8 cellular contexts compared by ENCODE assay signal in the genomic region with DNA sequence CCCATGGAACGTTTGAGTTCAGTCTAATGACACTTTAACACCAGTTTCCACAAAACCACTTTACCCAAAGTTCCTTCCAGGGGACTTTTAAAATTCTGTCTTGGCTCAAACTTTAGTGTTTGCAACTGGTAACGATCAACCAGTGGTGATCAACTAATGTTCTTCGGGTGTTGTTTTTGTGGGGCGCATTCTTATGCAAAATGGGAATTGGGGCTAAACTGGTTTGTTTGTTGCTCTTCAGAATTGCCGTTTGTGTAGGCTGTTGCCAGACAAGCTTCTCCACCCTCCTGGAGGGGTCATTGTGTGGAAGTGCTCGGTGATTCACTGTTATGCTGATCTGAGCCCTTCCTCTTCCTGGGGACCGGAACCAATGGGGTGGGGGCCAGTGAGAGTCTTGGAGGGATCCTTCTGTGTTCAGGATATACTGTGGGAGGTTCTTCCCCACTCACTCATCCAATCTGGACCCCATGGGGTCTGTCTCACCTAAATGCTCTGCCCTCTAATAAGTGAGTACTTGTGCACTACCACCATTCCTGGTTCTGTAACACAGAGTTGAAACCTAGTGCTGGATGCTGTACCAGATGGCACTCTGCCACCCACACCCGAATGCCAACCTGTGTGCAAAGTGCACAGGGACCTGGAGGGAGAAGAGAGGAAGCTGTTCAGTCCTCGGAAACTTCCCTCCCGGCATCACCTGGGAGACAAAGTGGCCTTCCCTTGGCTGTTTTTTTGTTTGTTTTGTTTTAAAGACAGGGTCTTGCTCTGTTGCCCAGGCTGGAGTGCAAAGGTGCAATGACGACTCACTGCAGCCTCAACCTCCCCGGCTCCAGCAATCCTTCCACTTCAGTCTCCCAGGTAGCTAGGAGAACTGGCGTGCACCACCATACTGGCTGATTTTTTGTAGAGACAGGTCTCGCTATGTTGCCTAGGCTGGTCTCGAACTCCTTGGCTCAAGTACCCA. TPM values are rescaled to one million over a fixed set of nuclear protein-coding genes. Genes with fewer than 3 reads are reported as not detected.
A peak's percentile ranks its signal among the peaks of the same experiment; 100 is the strongest.
DNase-seq lines count a peak whose midpoint lies in the region; TF ChIP-seq lines count a peak whose summit lies in the region.

No MANE protein-coding gene starts in this region.

- H3K27ac Mint-ChIP-seq in chondrocyte (ENCODE audit: unreplicated experiment), result no peak overlapping the region

- DNase-seq in AML-193 (lab: John Stamatoyannopoulos, UW), result peak; percentile 18 to 28
- DNase-seq in HT1080 (ENCODE audit: low read depth), result peak; percentile 80
- peak; percentile 17 for DNase-seq in activated T-helper 1 cell treated with Interleukin-2 at 50 U/mL for 16 hours (ENCODE audit: low read depth)
- DNase-seq in islet precursor cell, result peak; percentile 80
- peak; percentile 54 for DNase-seq in ureter (ENCODE audit: low spot score)
- no peak for DNase-seq in NCI-H748 (lab: John Stamatoyannopoulos, UW; ENCODE audit: unreplicated experiment)
- DNase-seq in cortex of kidney (lab: John Stamatoyannopoulos, UW), result no peak
- DNase-seq in chondrocyte (ENCODE audit: low spot score), result no peak

- no peaks in the 10 kb centered on the region for H3K9me3 Mint-ChIP-seq in chondrocyte (ENCODE audit: low read depth)

- peaks cover 4% of the 10 kb centered on the region for H3K36me3 Mint-ChIP-seq in chondrocyte (ENCODE audit: low read depth)

- peaks cover 27% of the 10 kb centered on the region for H3K4me1 Mint-ChIP-seq in chondrocyte (ENCODE audit: low read depth)

- no peak for TF ChIP-seq CTCF in chondrocyte (IDR thresholded peaks at IDR 0.05)

- peaks cover 34% of the 10 kb centered on the region for H3K27me3 Mint-ChIP-seq in chondrocyte (ENCODE audit: low read depth)

- no peak overlapping the region for H3K4me3 Mint-ChIP-seq in chondrocyte (ENCODE audit: unreplicated experiment)

RNA-seq across cellular contexts. Expression of gene NFE2L3, which starts 2.1 kb away (rescaled TPM):
- total RNA-seq in HT1080 (2014; rRNA removed; shearing (Covaris generic)), result 25.4 and 26.9 TPM in 2 replicates
- polyA plus RNA-seq in HT1080 (2015; cell fraction: cytosol; rRNA removed), result 55.9 and 66.2 TPM in 2 replicates
- 126 and 129 TPM in 2 replicates for polyA plus RNA-seq in HT1080 (2015; cell fraction: nucleus; rRNA removed)
- total RNA-seq in ureter, result 6.3 TPM
- total RNA-seq in chondrocyte, result 0.17 to 0.79 TPM (median 0.52 TPM) in 3 replicates

RNA-seq across cellular contexts. Expression of gene HNRNPA2B1, which starts 46.4 kb away (rescaled TPM):
- total RNA-seq in HT1080 (2014; rRNA removed; shearing (Covaris generic)), result 171 and 302 TPM in 2 replicates
- polyA plus RNA-seq in HT1080 (2015; cell fraction: cytosol; rRNA removed), result 1,169 and 1,263 TPM in 2 replicates
- 1,477 and 1,532 TPM in 2 replicates for polyA plus RNA-seq in HT1080 (2015; cell fraction: nucleus; rRNA removed)
- total RNA-seq in ureter (409 TPM), chondrocyte (311 to 604 TPM (median 313 TPM) in 3 replicates)

RNA-seq across cellular contexts. Expression of gene CBX3, which starts 47.4 kb away (rescaled TPM):
- total RNA-seq in HT1080 (2014; rRNA removed; shearing (Covaris generic)), result 201 and 202 TPM in 2 replicates
- polyA plus RNA-seq in HT1080 (2015; cell fraction: cytosol; rRNA removed), result 269 and 278 TPM in 2 replicates
- polyA plus RNA-seq in HT1080 (2015; cell fraction: nucleus; rRNA removed), result 249 and 274 TPM in 2 replicates
- 87.0 TPM for total RNA-seq in ureter
- 98.7 to 132 TPM (median 102 TPM) in 3 replicates for total RNA-seq in chondrocyte

Comparison
In these comparisons a context has a peak if more than half of its experiments do, and no peak if none do; other contexts are left out.
1. DNase-seq: peak in AML-193 (2 of 2), HT1080 (single experiment), activated T-helper 1 cell treated with Interleukin-2 at 50 U/mL for 16 hours (single experiment), islet precursor cell (single experiment) and ureter (single experiment); none in NCI-H748 (single experiment), cortex of kidney (single experiment) and chondrocyte (single experiment).